In the genomic region with DNA sequence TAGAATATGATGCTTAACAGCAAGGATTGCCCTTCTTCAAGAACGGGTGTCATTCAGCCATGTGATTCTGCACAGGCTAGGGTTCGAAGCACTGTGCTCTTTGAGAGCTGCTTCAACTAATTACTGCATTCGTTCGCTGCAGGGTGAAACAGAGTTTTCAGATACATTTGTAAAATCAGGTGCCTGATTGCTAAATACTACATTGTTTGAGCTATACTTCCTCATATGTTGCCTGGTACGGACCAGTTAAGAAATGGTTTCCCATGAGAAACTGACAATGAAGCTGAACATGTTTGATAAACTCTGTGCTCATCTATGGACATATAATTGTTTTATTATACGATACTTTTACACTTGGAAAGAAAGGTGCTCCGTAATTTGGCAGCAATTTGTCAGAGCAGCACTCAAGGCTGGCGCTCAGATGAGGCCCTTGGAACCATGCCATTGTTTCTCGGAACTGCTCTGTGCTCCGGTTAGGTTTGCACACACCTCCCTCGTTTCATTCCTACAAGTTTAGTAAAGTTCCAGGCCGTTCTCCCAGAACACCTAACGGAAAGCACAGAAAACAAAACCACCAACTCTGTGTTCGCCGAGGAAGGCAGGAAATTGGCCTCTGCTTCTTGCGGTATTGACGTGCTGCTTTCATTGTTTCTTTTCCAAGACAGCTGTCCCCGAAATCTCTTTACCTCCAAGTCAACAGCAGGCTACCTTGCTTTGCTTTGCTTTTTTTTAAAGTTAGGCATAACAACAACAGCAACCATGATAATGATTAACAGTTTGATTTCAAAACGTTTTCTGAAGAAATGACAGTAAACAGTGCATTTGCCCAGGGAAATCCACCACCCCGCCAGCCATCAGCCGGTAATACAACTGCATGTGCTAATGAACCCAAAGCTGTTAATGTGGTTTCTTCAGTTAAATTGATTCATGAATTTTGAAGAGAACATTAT, we compare ENCODE assay signal across 10 cellular contexts.
DNase-seq lines count a peak whose midpoint lies in the region; ATAC-seq and TF ChIP-seq lines count a peak whose summit lies in the region.
"Had no signal": no experiment of that assay in that cellular context is flagged by ENCODE, and none has a peak within 500 bp of the region (broad histone marks: within the 10 kb centered on the region; RNA-seq: fewer than 3 reads in every experiment).

No MANE protein-coding gene starts in this region.

- intact Hi-C loops in naive thymus-derived CD4-positive, alpha-beta T cell (cut with micrococcal nuclease) = no loop called here

- H3K36me3 ChIP-seq in naive thymus-derived CD4-positive, alpha-beta T cell (ENCODE audit: control insufficient read depth in 2 of 3, insufficient read depth in 3 of 3, low read length in 3 of 3) = peaks cover 0 to 33% (median 0%) of the 10 kb centered on the region in 3 experiments

- H3K27ac ChIP-seq in coronary artery = no peak overlapping the region
- no peak overlapping the region for H3K27ac ChIP-seq in naive thymus-derived CD4-positive, alpha-beta T cell (ENCODE audit: low read depth, low read length)
- no peak overlapping the region for H3K27ac ChIP-seq in RWPE1

- H3K27me3 ChIP-seq in naive thymus-derived CD4-positive, alpha-beta T cell (ENCODE audit: control insufficient read depth in 2 of 2, insufficient read depth in 2 of 2, low read length in 2 of 2) = no peaks in the 10 kb centered on the region

- DNase-seq in AG10803 (ENCODE audit: low read depth) = peak; percentile 8
- no peak for DNase-seq in coronary artery (ENCODE audit: low spot score)
- DNase-seq in naive thymus-derived CD4-positive, alpha-beta T cell = peak in 2 of 9 donors; percentile 10 to 14
- DNase-seq in SIG-M5 treated with dmso at 0.1 percent for 504 hours (lab: John Stamatoyannopoulos, UW; ENCODE audit: unreplicated experiment) = no peak
- no peak for DNase-seq in RWPE1 (ENCODE audit: low spot score)
- no peak for DNase-seq in SIG-M5 (lab: John Stamatoyannopoulos, UW)
- DNase-seq: NCI-H226; stimulated activated CD4-positive, alpha-beta T cell treated with anti-CD3 and anti-CD28 coated beads, Interleukin-15, amount 100 ng/mL, for 24 hours had no signal

- TF ChIP-seq CTCF in AG10803 (conservative IDR thresholded peaks at IDR 0.05; ENCODE audit: low read length) = no peak
- no peak for TF ChIP-seq CTCF in coronary artery (IDR thresholded peaks at IDR 0.05)
- no peak for TF ChIP-seq CTCF in RWPE1 (conservative IDR thresholded peaks at IDR 0.05; ENCODE audit: low read depth)

- H3K27ac Mint-ChIP-seq in naive thymus-derived CD4-positive, alpha-beta T cell = peak overlapping the region in 6 of 9 donors; percentile 50 to 79 (median 58)

- peaks cover 5 to 31% (median 16%) of the 10 kb centered on the region in 7 donors for H3K4me1 Mint-ChIP-seq in naive thymus-derived CD4-positive, alpha-beta T cell

- POLR2A ChIA-PET in naive thymus-derived CD4-positive, alpha-beta T cell (lab: Charles Lee) = no interaction called here
- POLR2A ChIA-PET in RWPE1 (lab: Yijun Ruan, JAX; ENCODE audit: low non-redundant PET) = no interaction called here

- CTCF ChIA-PET in naive thymus-derived CD4-positive, alpha-beta T cell (lab: Charles Lee) = no interaction called here
- CTCF ChIA-PET in RWPE1 (lab: Yijun Ruan, JAX) = interaction anchor here (0.7 kb wide), 1 partner anchor 266 kb away, joined by 3 read pairs; no protein-coding TSS in a partner anchor

- H3K4me1 ChIP-seq in naive thymus-derived CD4-positive, alpha-beta T cell (ENCODE audit: control insufficient read depth in 2 of 2, insufficient read depth in 2 of 2, low read length in 2 of 2) = no peaks in the 10 kb centered on the region

- peak overlapping the region in 9 of 10 donors; percentile 44 to 81 (median 72) for H3K4me3 Mint-ChIP-seq in naive thymus-derived CD4-positive, alpha-beta T cell

- ATAC-seq in HG03097 (IDR thresholded peaks at IDR 0.05; ENCODE audit: low FRiP score, unreplicated experiment) (peak; percentile 59), GM18907 (IDR thresholded peaks at IDR 0.05; ENCODE audit: unreplicated experiment) (no peak)
- ATAC-seq in naive thymus-derived CD4-positive, alpha-beta T cell = peak; percentile 22

- H3K9me3 Mint-ChIP-seq in naive thymus-derived CD4-positive, alpha-beta T cell = peaks cover 0 to 25% (median 19%) of the 10 kb centered on the region in 11 donors

- peaks cover 0 to 17% (median 0%) of the 10 kb centered on the region in 3 experiments for H3K9me3 ChIP-seq in naive thymus-derived CD4-positive, alpha-beta T cell (ENCODE audit: control insufficient read depth in 2 of 3, low read length in 3 of 3)

- H3K36me3 Mint-ChIP-seq in naive thymus-derived CD4-positive, alpha-beta T cell = peaks cover 0 to 73% (median 52%) of the 10 kb centered on the region in 5 donors

- no peak overlapping the region for H3K4me3 ChIP-seq in AG10803 (ENCODE audit: low read length)
- peak overlapping the region; percentile 31 for H3K4me3 ChIP-seq in coronary artery
- no peak overlapping the region for H3K4me3 ChIP-seq in naive thymus-derived CD4-positive, alpha-beta T cell (ENCODE audit: low read length)

- H3K27me3 Mint-ChIP-seq in naive thymus-derived CD4-positive, alpha-beta T cell = no peaks in the 10 kb centered on the region
